Comparison of ENCODE assay signal across 23 cellular contexts in genomic region chr13:27535546-27535945, GRCh38.
A peak's percentile ranks its signal among the peaks of the same experiment; 100 is the strongest.
DNase-seq lines count a peak whose midpoint lies in the region; ATAC-seq, FAIRE-seq and TF ChIP-seq lines count a peak whose summit lies in the region.
"Had no signal": no experiment of that assay in that cellular context is flagged by ENCODE, and none has a peak within 500 bp of the region (broad histone marks: within the 10 kb centered on the region; RNA-seq: fewer than 3 reads in every experiment).

No MANE protein-coding gene starts in this region.

- H3K27ac ChIP-seq in H9 (ENCODE audit: insufficient read length, low read depth, low read length) (no peak overlapping the region), WERI-Rb-1 (no peak overlapping the region), HepG2 (ENCODE audit: extremely low read length, insufficient read depth, low read length) (no peak overlapping the region), sigmoid colon (no peak overlapping the region)
- no peak overlapping the region for H3K27ac ChIP-seq in CD8-positive, alpha-beta T cell (ENCODE audit: low read depth, low read length)
- H3K27ac ChIP-seq: SJSA1 had no signal

- H3K27me3 ChIP-seq in H9 (ENCODE audit: insufficient read depth, low read length) (no peaks in the 10 kb centered on the region), WERI-Rb-1 (ENCODE audit: insufficient read depth, low read depth, severe bottlenecking) (peaks cover 9% of the 10 kb centered on the region), HepG2 (ENCODE audit: control insufficient read depth in 1 of 2, insufficient read depth in 2 of 2, low read length in 2 of 2) (no peaks in the 10 kb centered on the region), sigmoid colon (no peaks in the 10 kb centered on the region)
- H3K27me3 ChIP-seq in CD8-positive, alpha-beta T cell (ENCODE audit: insufficient read depth, low read length) = no peaks in the 10 kb centered on the region

- no peaks in the 10 kb centered on the region for H3K27me3 Mint-ChIP-seq in H9 (ENCODE audit: low read depth)
- H3K27me3 Mint-ChIP-seq in CD8-positive, alpha-beta T cell (ENCODE audit: low read depth) = no peaks in the 10 kb centered on the region
- H3K27me3 Mint-ChIP-seq: CD4-positive, CD25-positive, alpha-beta regulatory T cell had no signal

- no peak overlapping the region for H4K5ac ChIP-seq in H9 (ENCODE audit: insufficient read length, low read depth, low read length)

- POLR2A ChIA-PET in HepG2 (lab: Yijun Ruan, JAX) = no interaction called here
- POLR2A ChIA-PET in CD8-positive, alpha-beta T cell (lab: Charles Lee) = no interaction called here

- no peak overlapping the region for H3K9ac ChIP-seq in H9 (ENCODE audit: extremely low read depth, insufficient read length, low read length)
- no peak overlapping the region for H3K9ac ChIP-seq in HepG2 (ENCODE audit: insufficient read depth, low read depth, low read length)

- H2AFZ ChIP-seq in H9 (ENCODE audit: low read length) = no peak overlapping the region
- no peak overlapping the region for H2AFZ ChIP-seq in HepG2 (ENCODE audit: low read length)

- H3K23ac ChIP-seq in H9 (ENCODE audit: insufficient read length, low read depth, low read length) = no peak overlapping the region

- H3K4me1 Mint-ChIP-seq in H9 = peaks cover 10 to 11% of the 10 kb centered on the region in 2 experiments
- peaks cover 7% of the 10 kb centered on the region for H3K4me1 Mint-ChIP-seq in CD8-positive, alpha-beta T cell (ENCODE audit: low read depth)

- TF ChIP-seq CTCF in H9 (conservative IDR thresholded peaks at IDR 0.05) (no peak), WERI-Rb-1 (IDR thresholded peaks at IDR 0.05; ENCODE audit: low read depth, low read length) (peak; percentile 48), HepG2 (CRISPR knock-in tag; IDR thresholded peaks at IDR 0.05) (no peak; the same call in 1 of the 2 replicates), sigmoid colon (IDR thresholded peaks at IDR 0.05) (no peak)
- TF ChIP-seq CTCF in CD8-positive, alpha-beta T cell (IDR thresholded peaks at IDR 0.05) = no peak

- H3K9me3 Mint-ChIP-seq in H9 = no peaks in the 10 kb centered on the region
- no peaks in the 10 kb centered on the region for H3K9me3 Mint-ChIP-seq in CD8-positive, alpha-beta T cell

- no peaks in the 10 kb centered on the region for H3K79me1 ChIP-seq in H9 (ENCODE audit: insufficient read depth, low read depth, low read length, poor library complexity, severe bottlenecking)

- H3K4me2 ChIP-seq in H9 (ENCODE audit: insufficient read depth, insufficient read length, low read length) (no peak overlapping the region), HepG2 (ENCODE audit: low read depth, low read length) (no peak overlapping the region)

- H3K79me2 ChIP-seq in H9 (ENCODE audit: insufficient read depth, low read length) (no peaks in the 10 kb centered on the region), HepG2 (ENCODE audit: insufficient read depth, low read length) (no peaks in the 10 kb centered on the region)

- no peak for ATAC-seq in HepG2
- ATAC-seq in CD8-positive, alpha-beta T cell = no peak
- ATAC-seq: Right ventricle myocardium inferior had no signal

- no peaks in the 10 kb centered on the region for H3K4me1 ChIP-seq in H9 (ENCODE audit: insufficient read depth, low read length)
- H3K4me1 ChIP-seq in HepG2 (ENCODE audit: insufficient read depth, low read length) = peaks cover 29% of the 10 kb centered on the region
- peaks cover 10% of the 10 kb centered on the region for H3K4me1 ChIP-seq in CD8-positive, alpha-beta T cell (ENCODE audit: insufficient read depth, low read length)
- peaks cover 0 to 16% (median 10%) of the 10 kb centered on the region in 4 donors for H3K4me1 ChIP-seq in sigmoid colon
- H3K4me1 ChIP-seq: SJSA1 had no signal

- no peak overlapping the region for H2BK5ac ChIP-seq in H9 (ENCODE audit: insufficient read length, low read length)

- H3K9me3 ChIP-seq in H9 (ENCODE audit: control insufficient read depth, low read depth, low read length) = no peaks in the 10 kb centered on the region
- no peaks in the 10 kb centered on the region for H3K9me3 ChIP-seq in WERI-Rb-1 (ENCODE audit: severe bottlenecking)
- H3K9me3 ChIP-seq in HepG2 (ENCODE audit: low read length) = no peaks in the 10 kb centered on the region
- H3K9me3 ChIP-seq in CD8-positive, alpha-beta T cell (ENCODE audit: low read length) = no peaks in the 10 kb centered on the region
- no peaks in the 10 kb centered on the region for H3K9me3 ChIP-seq in sigmoid colon
- H3K9me3 ChIP-seq: Caco-2, HAP-1, SJSA1 had no signal

- H3K36me3 ChIP-seq in WERI-Rb-1 (no peaks in the 10 kb centered on the region), HepG2 (replicated peaks in 1 of 2; ENCODE audit: control insufficient read depth in 1 of 2, insufficient read depth in 2 of 2, low read length in 2 of 2) (no peaks in the 10 kb centered on the region), sigmoid colon (no peaks in the 10 kb centered on the region)
- no peaks in the 10 kb centered on the region for H3K36me3 ChIP-seq in CD8-positive, alpha-beta T cell (ENCODE audit: insufficient read depth, low read length)
- H3K36me3 ChIP-seq: HAP-1, SJSA1 had no signal

- TF ChIP-seq RAD21 in HepG2 (CRISPR knock-in tag; IDR thresholded peaks at IDR 0.05) = no peak

- H3K36me3 Mint-ChIP-seq in H9 (ENCODE audit: insufficient read depth in 1 of 3, low read depth in 3 of 3) = no peaks in the 10 kb centered on the region; a peak in 1 of 7 replicates
- H3K36me3 Mint-ChIP-seq in CD8-positive, alpha-beta T cell = no peaks in the 10 kb centered on the region
- H3K36me3 Mint-ChIP-seq: CD4-positive, CD25-positive, alpha-beta regulatory T cell had no signal

- peak; percentile 47 for DNase-seq in DMS53 (lab: John Stamatoyannopoulos, UW)
- DNase-seq in DMS53 treated with DMSO at 0.1 percent for 48 hours (lab: John Stamatoyannopoulos, UW; ENCODE audit: unreplicated experiment) = no peak
- no peak for DNase-seq in H9
- DNase-seq in WERI-Rb-1 = peak; percentile 54
- no peak for DNase-seq in HepG2 (ENCODE audit: low spot score)
- no peak for DNase-seq in activated gamma-delta T cell (lab: John Stamatoyannopoulos, UW)
- no peak for DNase-seq in CD8-positive, alpha-beta T cell
- DNase-seq in sigmoid colon = no peak
- DNase-seq: 8988T; Caco-2; CD4-positive, CD25-positive, alpha-beta regulatory T cell; GDM1; KG1; NCI-H1092 treated with DMSO at 0.1 percent for 48 hours; NCI-H146; NCI-H2081; NCI-H2171; NCI-H345; NCI-H524; NCI-H82 had no signal

- H3K4ac ChIP-seq in H9 (ENCODE audit: low read depth, low read length) = no peak overlapping the region

- no peak overlapping the region for H3K27ac Mint-ChIP-seq in H9
- H3K27ac Mint-ChIP-seq in CD8-positive, alpha-beta T cell = no peak overlapping the region

- H3T11ph ChIP-seq in H9 (ENCODE audit: low read length) = no peak overlapping the region

- H4K91ac ChIP-seq in H9 (ENCODE audit: insufficient read length, low read depth, low read length) = no peak overlapping the region

- H3K23me2 ChIP-seq in H9 (ENCODE audit: insufficient read length, low read depth, low read length, poor library complexity, severe bottlenecking) = no peaks in the 10 kb centered on the region

- H3K4me3 ChIP-seq in WERI-Rb-1 (ENCODE audit: low read depth, low read length) (no peak overlapping the region), HepG2 (replicated peaks in 1 of 3; ENCODE audit: insufficient read depth in 1 of 3, low read depth in 2 of 3, low read length in 3 of 3) (no peak overlapping the region), sigmoid colon (no peak overlapping the region)
- H3K4me3 ChIP-seq in CD8-positive, alpha-beta T cell (ENCODE audit: low read depth, low read length) = no peak overlapping the region
- H3K4me3 ChIP-seq: HAP-1, SJSA1 had no signal

- in situ Hi-C loops in HepG2 (cut with HindIII; ENCODE audit: extremely low pct_ligation_motif_present, low pct_unique_long_range_greater_than_20kb) = loop anchor here (10.0 kb wide), 1 partner anchor 289 kb away; no protein-coding TSS in a partner anchor

- no CpG with 5 or more reads among the region's 8 CpGs for WGBS in H9 (ENCODE audit: extremely low coverage, insufficient read length, low lambda C conversion rate)
- 38% methylated on average over 8 of the region's 8 CpGs for WGBS in HepG2 (ENCODE audit: low lambda C conversion rate)
- WGBS in sigmoid colon, 2 donors = 74 to 82% methylated on average over 8 of the region's 8 CpGs

- no peak overlapping the region for H2BK15ac ChIP-seq in H9 (ENCODE audit: low read depth, low read length)

- CTCF ChIA-PET in HepG2 (lab: Yijun Ruan, JAX; ENCODE audit: low intra/inter-chr PET ratio, low total read pairs) = interaction anchor here (0.9 kb wide), 1 partner anchor 291 kb away, joined by 3 read pairs; no protein-coding TSS in a partner anchor
- CTCF ChIA-PET in CD8-positive, alpha-beta T cell (lab: Charles Lee) = no interaction called here

- no peak overlapping the region for H2BK12ac ChIP-seq in H9 (ENCODE audit: insufficient read length, low read depth, low read length)

- BruUV-seq in HepG2 (replicated peaks; lab: Mats Ljungman, UMichigan) = no TSS peak

- H2BK20ac ChIP-seq in H9 (ENCODE audit: low read depth, low read length, poor library complexity, severe bottlenecking) = no peak overlapping the region

- TF ChIP-seq EP300 in HepG2 (IDR thresholded peaks at IDR 0.05; ENCODE audit: low read depth in 2 of 2, low read length in 2 of 2) (no peak), HepG2 (CRISPR knock-in tag; IDR thresholded peaks at IDR 0.05; ENCODE audit: borderline replicate concordance) (no peak), sigmoid colon (IDR thresholded peaks at IDR 0.05) (no peak)

- intact Hi-C loops in HepG2 (cut with micrococcal nuclease; ENCODE audit: unreplicated experiment) (no loop called here), sigmoid colon (cut with DNase I) (no loop called here)
- intact Hi-C loops in CD8-positive, alpha-beta T cell (cut with DNase I, micrococcal nuclease) = loop anchor here in 1 of 2 experiments (10.0 kb wide), 2 partner anchors 81 to 449 kb away; partner anchors contain the start of genes MTIF3 and URAD

- no peaks in the 10 kb centered on the region for H4K20me1 ChIP-seq in H9 (ENCODE audit: control insufficient read depth, insufficient read depth, insufficient read length)
- H4K20me1 ChIP-seq in HepG2 (ENCODE audit: insufficient read depth, low read length) = no peaks in the 10 kb centered on the region

- no peak overlapping the region for H2AK5ac ChIP-seq in H9 (ENCODE audit: insufficient read length, low read length)

- TF ChIP-seq POLR2A in HepG2 (IDR thresholded peaks at IDR 0.05; ENCODE audit: insufficient read depth in 1 of 2, low read depth in 2 of 2, low read length in 2 of 2) (no peak), sigmoid colon (IDR thresholded peaks at IDR 0.05) (no peak)

- no peak overlapping the region for H3K14ac ChIP-seq in H9 (ENCODE audit: insufficient read depth, low read length)

- no peak overlapping the region for H3K56ac ChIP-seq in H9 (ENCODE audit: insufficient read length, low read depth, low read length)

- no peak overlapping the region for H3K4me3 Mint-ChIP-seq in H9
- H3K4me3 Mint-ChIP-seq in CD8-positive, alpha-beta T cell = no peak overlapping the region
- H3K4me3 Mint-ChIP-seq: CD4-positive, CD25-positive, alpha-beta regulatory T cell had no signal

- no peak overlapping the region for H4K8ac ChIP-seq in H9 (replicated peaks; ENCODE audit: insufficient read length, low read depth, low read length)

- peak overlapping the region; percentile 19 for H2BK120ac ChIP-seq in H9 (ENCODE audit: low read depth, low read length, poor library complexity, severe bottlenecking)

- no peak overlapping the region for H3K18ac ChIP-seq in H9 (ENCODE audit: insufficient read length, low read depth, low read length)

- no peak for FAIRE-seq in HepG2 (lab: Jason Lieb, UNC)

Comparison
In these comparisons a context has a peak if more than half of its experiments do, and no peak if none do; other contexts are left out.
1. DNase-seq: peak in DMS53 (single experiment) and WERI-Rb-1 (single experiment); none in DMS53 treated with DMSO at 0.1 percent for 48 hours (single experiment), H9 (single experiment), HepG2 (single experiment), activated gamma-delta T cell (single experiment), CD8-positive, alpha-beta T cell (0 of 7) and sigmoid colon (single experiment).